1 cellular context compared by ENCODE assay signal in genomic region chr11:119368121-119369034, GRCh38.
TF ChIP-seq lines count a peak whose summit lies in the region.

No MANE protein-coding gene starts in this region.

TF ChIP-seq in HepG2, 621 proteins besides CTCF, POLR2A, EP300 and RAD21 (continued from another document and continues in another):
- TF ChIP-seq AFF4 (CRISPR knock-in tag; IDR thresholded peaks at IDR 0.05): no peak
- TF ChIP-seq ZNF780A (CRISPR knock-in tag; IDR thresholded peaks at IDR 0.05): no peak
- TF ChIP-seq ZNF432 (CRISPR knock-in tag; IDR thresholded peaks at IDR 0.05; ENCODE audit: borderline replicate concordance): no peak
- TF ChIP-seq ZNF460 (CRISPR knock-in tag; IDR thresholded peaks at IDR 0.05; ENCODE audit: borderline replicate concordance): peak; percentile 52; the same call in 1 of the 2 replicates
- TF ChIP-seq KDM3A (CRISPR knock-in tag; IDR thresholded peaks at IDR 0.05; ENCODE audit: low read depth): peak; percentile 52; the same call in 1 of the 2 replicates
- 0 out of 2 replicates have a peak, but pooled peaks have one; percentile 37 for TF ChIP-seq ZNF317 (CRISPR knock-in tag; IDR thresholded peaks at IDR 0.05)
- peak; percentile 50; the same call in 1 of the 2 replicates for TF ChIP-seq ZMYM2 (CRISPR knock-in tag; IDR thresholded peaks at IDR 0.05)
- TF ChIP-seq MTF2 (CRISPR knock-in tag; IDR thresholded peaks at IDR 0.05; ENCODE audit: borderline replicate concordance): no peak
- peak; percentile 99 for TF ChIP-seq HNRNPL (IDR thresholded peaks at IDR 0.05; ENCODE audit: low read depth, low read length)
- peak; percentile 42; the same call in 1 of the 2 replicates for TF ChIP-seq ZNF124 (CRISPR knock-in tag; IDR thresholded peaks at IDR 0.05)
- no peak for TF ChIP-seq ZNF407 (CRISPR knock-in tag; IDR thresholded peaks at IDR 0.05; ENCODE audit: not compliant biosample characterization)
- peak; percentile 57; the same call in 1 of the 2 replicates for TF ChIP-seq ATF2 (CRISPR knock-in tag; IDR thresholded peaks at IDR 0.05)
- TF ChIP-seq ZNF597 (CRISPR knock-in tag; IDR thresholded peaks at IDR 0.05): no peak
- TF ChIP-seq KAT2B (IDR thresholded peaks at IDR 0.05; ENCODE audit: borderline replicate concordance, low read depth, low read length): no peak
- peak; percentile 62; the same call in 1 of the 2 replicates for TF ChIP-seq ZFP90 (CRISPR knock-in tag; IDR thresholded peaks at IDR 0.05; ENCODE audit: borderline replicate concordance)
- peak; percentile 94 for TF ChIP-seq ESRRA (CRISPR knock-in tag; IDR thresholded peaks at IDR 0.05; ENCODE audit: low read depth)
- no peak for TF ChIP-seq ZNF160 (CRISPR knock-in tag; IDR thresholded peaks at IDR 0.05)
- no peak for TF ChIP-seq ETS1 (CRISPR knock-in tag; IDR thresholded peaks at IDR 0.05)
- TF ChIP-seq SP2 (CRISPR knock-in tag; IDR thresholded peaks at IDR 0.05): no peak
- TF ChIP-seq THRA (CRISPR knock-in tag; IDR thresholded peaks at IDR 0.05; ENCODE audit: borderline replicate concordance): peak; percentile 69; the same call in 1 of the 2 replicates
- TF ChIP-seq EED (CRISPR knock-in tag; IDR thresholded peaks at IDR 0.05): no peak
- TF ChIP-seq FOXP1 (IDR thresholded peaks at IDR 0.05): no peak
- TF ChIP-seq FOXP1 (CRISPR knock-in tag; IDR thresholded peaks at IDR 0.05): 0 out of 2 replicates have a peak, but pooled peaks have one; percentile 38
- no peak for TF ChIP-seq ZBTB1 (CRISPR knock-in tag; IDR thresholded peaks at IDR 0.05; ENCODE audit: borderline replicate concordance)
- TF ChIP-seq ZNF577 (CRISPR knock-in tag; IDR thresholded peaks at IDR 0.05; ENCODE audit: borderline replicate concordance, low read depth): no peak
- TF ChIP-seq ZNF580 (CRISPR knock-in tag; IDR thresholded peaks at IDR 0.05; ENCODE audit: borderline replicate concordance, low read depth): peak; percentile 76; the same call in 1 of the 2 replicates
- TF ChIP-seq TFAP4 (IDR thresholded peaks at IDR 0.05; ENCODE audit: borderline replicate concordance, low read depth): peak; percentile 99
- TF ChIP-seq XRCC5 (optimal IDR thresholded peaks at IDR 0.05; ENCODE audit: low read length): peak; percentile 65
- no peak for TF ChIP-seq ZNF615 (CRISPR knock-in tag; IDR thresholded peaks at IDR 0.05; ENCODE audit: borderline replicate concordance)
- TF ChIP-seq NR2F6 (IDR thresholded peaks at IDR 0.05): peak; percentile 88
- TF ChIP-seq NR2F6 (CRISPR knock-in tag; IDR thresholded peaks at IDR 0.05): peak; percentile 84
- TF ChIP-seq SAP130 (CRISPR knock-in tag; IDR thresholded peaks at IDR 0.05; ENCODE audit: low read depth): peak; percentile 99
- TF ChIP-seq HIVEP1 (CRISPR knock-in tag; IDR thresholded peaks at IDR 0.05): peak; percentile 67; the same call in 1 of the 2 replicates
- TF ChIP-seq ZHX1 (CRISPR knock-in tag; IDR thresholded peaks at IDR 0.05; ENCODE audit: low read depth): no peak
